14 cellular contexts compared by ENCODE assay signal in genomic region chr10:71638577-71639411, GRCh38.
DNase-seq lines count a peak whose midpoint lies in the region; ATAC-seq, FAIRE-seq and TF ChIP-seq lines count a peak whose summit lies in the region.
"Had no signal": no experiment of that assay in that cellular context is flagged by ENCODE, and none has a peak within 500 bp of the region (broad histone marks: within the 10 kb centered on the region; RNA-seq: fewer than 3 reads in every experiment).

No MANE protein-coding gene starts in this region.

- H3K27me3 Mint-ChIP-seq in immature natural killer cell (ENCODE audit: low read depth in 3 of 3), result peaks cover 0 to 3% (median 0%) of the 10 kb centered on the region in 3 donors
- peaks cover 3% of the 10 kb centered on the region for H3K27me3 Mint-ChIP-seq in activated T-helper 17 cell treated with anti-CD3 and anti-CD28 coated beads, Interleukin-2, amount 50 U/mL, for 72 hours
- H3K27me3 Mint-ChIP-seq in CD4-positive, alpha-beta memory T cell, result peaks cover 0 to 5% of the 10 kb centered on the region in 2 donors
- H3K27me3 Mint-ChIP-seq: IgD-negative memory B cell had no signal

- ATAC-seq in GM12878, result no peak
- no peak for ATAC-seq in HG02870 (IDR thresholded peaks at IDR 0.05; ENCODE audit: unreplicated experiment)
- ATAC-seq in activated T-helper 17 cell treated with anti-CD3 and anti-CD28 coated beads, Interleukin-2, amount 50 U/mL, for 72 hours (replicated peaks), result no peak

- H3K79me2 ChIP-seq in GM12878 (ENCODE audit: control insufficient read depth, insufficient read depth, low read length), result no peaks in the 10 kb centered on the region

- H3K4me1 ChIP-seq in HUES48 (ENCODE audit: control insufficient read depth, insufficient read depth, low read length) (peaks cover 46% of the 10 kb centered on the region), GM12878 (ENCODE audit: control insufficient read depth, insufficient read depth, low read length) (peaks cover 7% of the 10 kb centered on the region)
- no peaks in the 10 kb centered on the region for H3K4me1 ChIP-seq in CD4-positive, alpha-beta memory T cell (ENCODE audit: insufficient read depth, low read length)

- no peaks in the 10 kb centered on the region for H3K36me3 ChIP-seq in HUES48 (ENCODE audit: control insufficient read depth, insufficient read depth, low read length)
- H3K36me3 ChIP-seq in GM12878 (ENCODE audit: control insufficient read depth in 2 of 2, insufficient read depth in 2 of 2, low read length in 1 of 2), result no peaks in the 10 kb centered on the region
- H3K36me3 ChIP-seq in CD4-positive, alpha-beta memory T cell (ENCODE audit: insufficient read depth, low read length), result no peaks in the 10 kb centered on the region
- H3K36me3 ChIP-seq: esophagus muscularis mucosa had no signal

- H3K9ac ChIP-seq in HUES48 (ENCODE audit: low read depth, low read length) (no peak overlapping the region), GM12878 (ENCODE audit: control insufficient read depth, insufficient read depth, low read length) (no peak overlapping the region)

- RAD21 ChIA-PET in GM12878 (lab: Charles Lee; ENCODE audit: unreplicated experiment), result interaction anchor here (1.0 kb wide), 1 partner anchor 56 kb away, joined by 3 read pairs; no protein-coding TSS in a partner anchor

- H3K27me3 ChIP-seq in HUES48 (ENCODE audit: control insufficient read depth, insufficient read depth, low read length) (peaks cover 42% of the 10 kb centered on the region), GM12878 (replicated peaks in 1 of 2; ENCODE audit: control insufficient read depth in 2 of 2, insufficient read depth in 2 of 2, low read length in 1 of 2) (0 out of 4 replicates have a peak, but pooled peaks cover 0 to 1% of the 10 kb centered on the region in 2 experiments)
- no peaks in the 10 kb centered on the region for H3K27me3 ChIP-seq in CD4-positive, alpha-beta memory T cell (ENCODE audit: insufficient read depth, low read length)
- H3K27me3 ChIP-seq: esophagus muscularis mucosa had no signal

- no peaks in the 10 kb centered on the region for H4K20me1 ChIP-seq in GM12878 (ENCODE audit: control insufficient read depth, insufficient read depth)

- H3K4me1 Mint-ChIP-seq in immature natural killer cell, result peaks cover 0 to 3% of the 10 kb centered on the region in 2 donors
- no peaks in the 10 kb centered on the region for H3K4me1 Mint-ChIP-seq in activated T-helper 17 cell treated with anti-CD3 and anti-CD28 coated beads, Interleukin-2, amount 50 U/mL, for 72 hours
- peaks cover 0 to 7% (median 4%) of the 10 kb centered on the region in 4 donors for H3K4me1 Mint-ChIP-seq in CD4-positive, alpha-beta memory T cell

- intact Hi-C loops in GM12878 (cut with micrococcal nuclease; ENCODE audit: unreplicated experiment), result no loop called here
- intact Hi-C loops in CD4-positive, alpha-beta memory T cell (cut with micrococcal nuclease), result no loop called here

- TF ChIP-seq EP300 in GM12878 (IDR thresholded peaks at IDR 0.05; ENCODE audit: borderline replicate concordance in 1 of 2, control insufficient read depth in 1 of 2, low read depth in 2 of 2, low read length in 2 of 2), result no peak

- H3K4me2 ChIP-seq in GM12878 (ENCODE audit: control insufficient read depth, insufficient read depth), result no peak overlapping the region

- no peaks in the 10 kb centered on the region for H3K9me3 Mint-ChIP-seq in immature natural killer cell
- no peaks in the 10 kb centered on the region for H3K9me3 Mint-ChIP-seq in activated T-helper 17 cell treated with anti-CD3 and anti-CD28 coated beads, Interleukin-2, amount 50 U/mL, for 72 hours
- H3K9me3 Mint-ChIP-seq in CD4-positive, alpha-beta memory T cell, result no peaks in the 10 kb centered on the region
- H3K9me3 Mint-ChIP-seq: activated T-helper 1 cell treated with anti-CD3 and anti-CD28 coated beads, Interleukin-12 subunit alpha, Interleukin-12 subunit beta, Interleukin-2, Interleukin-4 antibody, amounts not matched to agents 30 ng/mL and 10 ng/mL and 1 ng/mL, durations not matched to agents 14 hours and 24 hours and 36 hours; IgD-negative memory B cell had no signal

- H3K4me3 ChIP-seq in HUES48 (ENCODE audit: low read depth, low read length), result no peak overlapping the region
- H3K4me3 ChIP-seq in GM12878, result no peak overlapping the region
- H3K4me3 ChIP-seq in CD4-positive, alpha-beta memory T cell (ENCODE audit: low read length in 2 of 2), result no peak overlapping the region
- H3K4me3 ChIP-seq: esophagus muscularis mucosa had no signal

- DNase-seq in GM12878 (ENCODE audit: low read depth, low spot score) (no peak), mucosa of gallbladder (ENCODE audit: low spot score) (peak; percentile 80), immature natural killer cell (no peak)
- no peak for DNase-seq in CD4-positive, alpha-beta memory T cell
- DNase-seq: activated CD4-positive, CD25-positive, alpha-beta regulatory T cell treated with anti-CD3 and anti-CD28 coated beads, Interleukin-2, amount 50 U/mL, for 72 hours; stimulated activated CD4-positive, alpha-beta T cell treated with anti-CD3 and anti-CD28 coated beads, Interleukin-2, amount 100 ng/mL, for 48 hours had no signal

- BruUV-seq in GM12878 (replicated peaks; lab: Mats Ljungman, UMichigan), result no TSS peak

- WGBS in GM12878 (ENCODE audit: insufficient coverage, insufficient replicate concordance, low lambda C conversion rate, missing lambda C conversion rate), result 56% methylated on average over 21 of the region's 23 CpGs

- H3K9me3 ChIP-seq in HUES48 (ENCODE audit: control insufficient read depth, insufficient read depth, low read length), result no peaks in the 10 kb centered on the region
- no peaks in the 10 kb centered on the region for H3K9me3 ChIP-seq in GM12878 (replicated peaks; ENCODE audit: control insufficient read depth, insufficient read depth, low read length)
- no peaks in the 10 kb centered on the region for H3K9me3 ChIP-seq in CD4-positive, alpha-beta memory T cell (ENCODE audit: control insufficient read depth in 1 of 2, low read length in 2 of 2)
- H3K9me3 ChIP-seq: esophagus muscularis mucosa had no signal

- no peak overlapping the region; the same call in 1 of the 2 replicates for H2AFZ ChIP-seq in GM12878 (ENCODE audit: control insufficient read depth, low read depth, low read length)

- H3K27ac ChIP-seq in 22Rv1, result peak overlapping the region; percentile 60
- H3K27ac ChIP-seq in HUES48 (ENCODE audit: low read depth, low read length), result peak overlapping the region; percentile 67
- H3K27ac ChIP-seq in GM12878 (ENCODE audit: control insufficient read depth, insufficient read depth), result no peak overlapping the region
- no peak overlapping the region for H3K27ac ChIP-seq in CD4-positive, alpha-beta memory T cell (ENCODE audit: low read depth, low read length)
- H3K27ac ChIP-seq: esophagus muscularis mucosa had no signal

- H3K4me3 Mint-ChIP-seq in immature natural killer cell, result no peak overlapping the region
- no peak overlapping the region for H3K4me3 Mint-ChIP-seq in activated T-helper 17 cell treated with anti-CD3 and anti-CD28 coated beads, Interleukin-2, amount 50 U/mL, for 72 hours
- H3K4me3 Mint-ChIP-seq in CD4-positive, alpha-beta memory T cell, result no peak overlapping the region
- H3K4me3 Mint-ChIP-seq: activated T-helper 1 cell treated with anti-CD3 and anti-CD28 coated beads, Interleukin-12 subunit alpha, Interleukin-12 subunit beta, Interleukin-2, Interleukin-4 antibody, amounts not matched to agents 30 ng/mL and 10 ng/mL and 1 ng/mL, durations not matched to agents 14 hours and 24 hours and 36 hours had no signal

- TF ChIP-seq RAD21 in GM12878 (IDR thresholded peaks at IDR 0.05; ENCODE audit: insufficient read depth, low read depth, low read length), result no peak

- TF ChIP-seq CTCF in 22Rv1 (IDR thresholded peaks at IDR 0.05) (no peak), GM12878 (IDR thresholded peaks at IDR 0.05 in 2 of 3, conservative IDR thresholded peaks at IDR 0.05 in 1 of 3; ENCODE audit: control insufficient read depth in 2 of 3, extremely low read depth in 1 of 3, insufficient read depth in 1 of 3, low read depth in 3 of 3, low read length in 3 of 3) (no peak)

- FAIRE-seq in GM12878 (lab: Jason Lieb, UNC), result no peak
- FAIRE-seq: bronchial epithelial cell had no signal

- SMC1A ChIA-PET in GM12878 (lab: Charles Lee; ENCODE audit: uncharacterized antibody, unreplicated experiment), result interaction anchor here (0.6 kb wide), 1 partner anchor 148 kb away, joined by 3 read pairs; no protein-coding TSS in a partner anchor

- POLR2A ChIA-PET in GM12878 (lab: Charles Lee), result no interaction called here
- POLR2A ChIA-PET in CD4-positive, alpha-beta memory T cell (lab: Charles Lee; ENCODE audit: partially characterized antibody), result no interaction called here

- H3K27ac Mint-ChIP-seq in immature natural killer cell, result no peak overlapping the region
- H3K27ac Mint-ChIP-seq in activated T-helper 17 cell treated with anti-CD3 and anti-CD28 coated beads, Interleukin-2, amount 50 U/mL, for 72 hours, result no peak overlapping the region
- no peak overlapping the region for H3K27ac Mint-ChIP-seq in CD4-positive, alpha-beta memory T cell
- H3K27ac Mint-ChIP-seq: activated T-helper 1 cell treated with anti-CD3 and anti-CD28 coated beads, Interleukin-12 subunit alpha, Interleukin-12 subunit beta, Interleukin-2, Interleukin-4 antibody, amounts not matched to agents 30 ng/mL and 10 ng/mL and 1 ng/mL, durations not matched to agents 14 hours and 24 hours and 36 hours had no signal

- TF ChIP-seq POLR2A in GM12878 (IDR thresholded peaks at IDR 0.05; ENCODE audit: low read depth, low read length), result no peak

- in situ Hi-C loops in GM12878 (cut with MboI), result no loop called here

- CTCF ChIA-PET in GM12878 (lab: Yijun Ruan, JAX), result interaction anchor here (0.7 to 4.7 kb wide), 3 partner anchors 58 to 258 kb away, joined by 3 to 35 read pairs (median 3); no protein-coding TSS in a partner anchor
- CTCF ChIA-PET in CD4-positive, alpha-beta memory T cell (lab: Charles Lee; ENCODE audit: partially characterized antibody), result interaction anchor here (1.3 to 1.6 kb wide), 3 partner anchors 68 to 138 kb away, joined by 3 to 5 read pairs (median 4); no protein-coding TSS in a partner anchor

- no peaks in the 10 kb centered on the region for H3K36me3 Mint-ChIP-seq in immature natural killer cell
- H3K36me3 Mint-ChIP-seq in activated T-helper 17 cell treated with anti-CD3 and anti-CD28 coated beads, Interleukin-2, amount 50 U/mL, for 72 hours (ENCODE audit: low read depth), result no peaks in the 10 kb centered on the region
- H3K36me3 Mint-ChIP-seq in CD4-positive, alpha-beta memory T cell, result no peaks in the 10 kb centered on the region
- H3K36me3 Mint-ChIP-seq: IgD-negative memory B cell had no signal

TF ChIP-seq in GM12878, 131 proteins besides CTCF, POLR2A, EP300 and RAD21 (continues in another document):
- 0 out of 2 replicates have a peak, but pooled peaks have one; percentile 27 for TF ChIP-seq NR2F1 (conservative IDR thresholded peaks at IDR 0.05)

Comparison
In these comparisons a context has a peak if more than half of its experiments do, and no peak if none do; other contexts are left out.
1. H3K27ac ChIP-seq: peak in 22Rv1 (single experiment) and HUES48 (single experiment); none in GM12878 (single experiment) and CD4-positive, alpha-beta memory T cell (single experiment).